9 cellular contexts compared by ENCODE assay signal in the genomic region with DNA sequence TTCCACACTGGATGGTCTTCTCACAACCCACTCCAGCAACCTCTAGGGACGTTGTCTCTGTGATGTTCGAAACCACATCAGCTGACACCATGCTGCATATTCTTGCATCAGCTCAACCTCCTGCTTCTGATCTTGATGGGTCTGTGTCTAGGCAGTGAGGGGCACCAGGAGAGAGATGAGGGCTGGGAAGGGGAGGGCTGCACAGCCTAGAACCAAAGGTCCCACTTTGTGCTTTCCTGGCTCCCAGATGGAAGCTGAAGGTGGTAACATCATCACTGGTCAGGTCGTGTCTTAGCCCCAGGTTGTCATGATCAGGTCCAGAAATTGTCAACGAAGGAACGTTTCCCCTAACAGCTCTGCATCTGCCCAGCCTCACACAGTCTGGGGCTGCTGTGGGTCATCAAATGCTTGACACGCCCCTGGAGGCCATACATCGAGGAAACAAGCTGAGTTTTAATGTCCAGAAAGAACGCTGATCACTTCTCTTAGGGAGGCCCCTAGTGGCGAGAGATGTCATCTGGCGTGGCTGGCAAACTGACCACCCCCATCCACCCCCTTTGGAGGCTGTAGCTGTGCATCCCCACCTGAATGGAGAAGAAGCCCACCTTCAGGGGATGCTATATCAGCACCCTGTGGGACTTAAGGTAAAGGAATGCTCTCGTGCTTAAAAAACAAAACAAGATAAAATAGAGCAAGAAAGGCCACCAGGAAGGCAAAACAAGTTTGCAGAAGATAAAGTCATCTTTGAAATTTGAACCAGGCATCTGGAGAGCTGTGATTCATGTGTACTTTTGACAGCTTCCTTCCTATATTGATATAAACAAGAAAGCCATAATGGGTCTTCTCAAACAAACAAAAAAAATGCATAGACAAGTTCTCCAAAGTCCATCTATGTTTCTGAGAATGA. TPM values are rescaled to one million over a fixed set of nuclear protein-coding genes. Genes with fewer than 3 reads are reported as not detected.
DNase-seq lines count a peak whose midpoint lies in the region; ATAC-seq, FAIRE-seq and TF ChIP-seq lines count a peak whose summit lies in the region.
"Had no signal": no experiment of that assay in that cellular context is flagged by ENCODE, and none has a peak within 500 bp of the region (broad histone marks: within the 10 kb centered on the region; RNA-seq: fewer than 3 reads in every experiment).

No MANE protein-coding gene starts in this region.

- H3K36me3 Mint-ChIP-seq in activated CD4-positive, alpha-beta T cell treated with anti-CD3 and anti-CD28 coated beads for 36 hours (ENCODE audit: low read depth), result peaks cover 11% of the 10 kb centered on the region

- in situ Hi-C loops in KBM-7 (cut with MboI; ENCODE audit: low pct_unique_long_range_greater_than_20kb, low sequenced_read_pairs), result no loop called here

- H3K36me3 ChIP-seq in bronchial epithelial cell (ENCODE audit: control insufficient read depth, insufficient read depth, low read length) (no peaks in the 10 kb centered on the region), thoracic aorta (no peaks in the 10 kb centered on the region)

- H3K4me1 Mint-ChIP-seq in activated CD4-positive, alpha-beta T cell treated with anti-CD3 and anti-CD28 coated beads for 36 hours, result peaks cover 34% of the 10 kb centered on the region

- POLR2A ChIA-PET in activated CD4-positive, alpha-beta T cell treated with anti-CD3 and anti-CD28 coated beads for 36 hours (lab: Charles Lee), result interaction anchor here (0.5 to 1.3 kb wide), 3 partner anchors 38 to 364 kb away, joined by 3 read pairs; a partner anchor contains a TSS

- H3K4me3 ChIP-seq in bronchial epithelial cell (ENCODE audit: low read depth, low read length), result no peak overlapping the region
- H3K4me3 ChIP-seq in thoracic aorta, result no peak overlapping the region

- CTCF ChIA-PET in activated CD4-positive, alpha-beta T cell treated with anti-CD3 and anti-CD28 coated beads for 36 hours (lab: Charles Lee), result interaction anchor here (0.5 to 1.9 kb wide), 18 partner anchors 8 to 458 kb away, joined by 3 to 6 read pairs (median 4); a partner anchor contains a TSS

- H3K27me3 ChIP-seq in bronchial epithelial cell (ENCODE audit: control insufficient read depth, insufficient read depth, low read length), result no peaks in the 10 kb centered on the region
- H3K27me3 ChIP-seq in thoracic aorta (replicated peaks; ENCODE audit: insufficient read depth), result no peaks in the 10 kb centered on the region

- peak; percentile 59 for DNase-seq in activated CD4-positive, alpha-beta T cell treated with anti-CD3 and anti-CD28 coated beads for 36 hours
- no peak for DNase-seq in activated CD4-positive, alpha-beta T cell treated with anti-CD3 and anti-CD28 coated beads, Interleukin-2, amount 50 U/mL, for 4 hours
- DNase-seq in KBM-7, result peak; percentile 43
- DNase-seq in SHP77 (lab: John Stamatoyannopoulos, UW), result peak; percentile 69 to 71
- peak; percentile 50 for DNase-seq in bronchial epithelial cell (ENCODE audit: low read depth)
- peak; percentile 90 for DNase-seq in left kidney (ENCODE audit: low read depth, low spot score)
- no peak for DNase-seq in thoracic aorta (ENCODE audit: low spot score)

- TF ChIP-seq CTCF in bronchial epithelial cell (IDR thresholded peaks at IDR 0.05; ENCODE audit: insufficient read depth, low read length, severe bottlenecking), result peak; percentile 80
- peak; percentile 67 for TF ChIP-seq CTCF in thoracic aorta (IDR thresholded peaks at IDR 0.05)

- H3K9me3 Mint-ChIP-seq in activated CD4-positive, alpha-beta T cell treated with anti-CD3 and anti-CD28 coated beads for 36 hours (ENCODE audit: low read depth), result peaks cover 6% of the 10 kb centered on the region

- H3K4me3 Mint-ChIP-seq in activated CD4-positive, alpha-beta T cell treated with anti-CD3 and anti-CD28 coated beads for 36 hours, result peak overlapping the region; percentile 18

- peak; percentile 58 for FAIRE-seq in bronchial epithelial cell (lab: Jason Lieb, UNC)
- FAIRE-seq: frontal cortex had no signal

- intact Hi-C loops in activated CD4-positive, alpha-beta T cell treated with anti-CD3 and anti-CD28 coated beads for 36 hours (cut with DNase I, micrococcal nuclease), result loop anchor here in 1 of 2 experiments (1.0 to 5.0 kb wide), 2 partner anchors 38 to 43 kb away; no protein-coding TSS in a partner anchor

- H3K9me3 ChIP-seq in thoracic aorta, result no peaks in the 10 kb centered on the region

- peak; percentile 35 for ATAC-seq in activated CD4-positive, alpha-beta T cell treated with anti-CD3 and anti-CD28 coated beads for 36 hours
- peak; percentile 92 for ATAC-seq in GM21576 (IDR thresholded peaks at IDR 0.05; ENCODE audit: unreplicated experiment)
- no peak for ATAC-seq in thoracic aorta (ENCODE audit: insufficient number of reproducible peaks, low FRiP score, low read depth)

- peak overlapping the region; percentile 82 for H3K27ac Mint-ChIP-seq in activated CD4-positive, alpha-beta T cell treated with anti-CD3 and anti-CD28 coated beads for 36 hours

- no peaks in the 10 kb centered on the region for H3K4me1 ChIP-seq in thoracic aorta (ENCODE audit: control insufficient read depth in 1 of 2, low read depth in 2 of 2)

- H3K27ac ChIP-seq in thoracic aorta, result no peak overlapping the region

- H3K27me3 Mint-ChIP-seq in activated CD4-positive, alpha-beta T cell treated with anti-CD3 and anti-CD28 coated beads for 36 hours, result no peaks in the 10 kb centered on the region

RNA-seq across cellular contexts. Expression of a gene that starts 58.3 kb away (rescaled TPM):
- 10 to 100 TPM; 14.0 to 17.6 TPM for total RNA-seq in activated CD4-positive, alpha-beta T cell treated with anti-CD3 and anti-CD28 coated beads for 36 hours
- total RNA-seq in bronchial epithelial cell (79.5 and 86.0 TPM in 2 replicates), thoracic aorta (10 to 100 TPM; 54.2 to 58.3 TPM)

Comparison
In these comparisons a context has a peak if more than half of its experiments do, and no peak if none do; other contexts are left out.
1. DNase-seq: peak in activated CD4-positive, alpha-beta T cell treated with anti-CD3 and anti-CD28 coated beads for 36 hours (single experiment), KBM-7 (single experiment), SHP77 (2 of 2), bronchial epithelial cell (single experiment) and left kidney (single experiment); none in activated CD4-positive, alpha-beta T cell treated with anti-CD3 and anti-CD28 coated beads, Interleukin-2, amount 50 U/mL, for 4 hours (0 of 2) and thoracic aorta (single experiment).